ENCODE assay signal across 8 cellular contexts in genomic region chr2:210577263-210578071, GRCh38. TPM values are rescaled to one million over a fixed set of nuclear protein-coding genes. Genes with fewer than 3 reads are reported as not detected.
A peak's percentile ranks its signal among the peaks of the same experiment; 100 is the strongest.
DNase-seq lines count a peak whose midpoint lies in the region; ATAC-seq and TF ChIP-seq lines count a peak whose summit lies in the region.

No MANE protein-coding gene starts in this region.

- ATAC-seq in GM19467 (IDR thresholded peaks at IDR 0.05; ENCODE audit: unreplicated experiment) (peak; percentile 92), HG03432 (IDR thresholded peaks at IDR 0.05; ENCODE audit: unreplicated experiment) (peak; percentile 94)

- H3K4me3 Mint-ChIP-seq in mesothelial cell of epicardium = no peak overlapping the region

- DNase-seq in NCI-H1417 (lab: John Stamatoyannopoulos, UW) = peak; percentile 16 to 66 (median 29)
- DNase-seq in NCI-H1417 treated with DMSO at 0.1 percent for 48 hours (lab: John Stamatoyannopoulos, UW) = no peak
- peak; percentile 67 for DNase-seq in NCI-H82 (lab: John Stamatoyannopoulos, UW)
- DNase-seq in cerebellar cortex (ENCODE audit: low spot score) = peak; percentile 70
- no peak for DNase-seq in mesothelial cell of epicardium (ENCODE audit: low spot score in 2 of 2, unreplicated experiment in 2 of 2)
- DNase-seq in activated effector memory CD4-positive, alpha-beta T cell treated with Interleukin-2 at 50 U/mL for 16 hours = no peak

- H3K27ac Mint-ChIP-seq in mesothelial cell of epicardium = no peak overlapping the region

- H3K36me3 Mint-ChIP-seq in mesothelial cell of epicardium = no peaks in the 10 kb centered on the region

- H3K4me1 Mint-ChIP-seq in mesothelial cell of epicardium = no peaks in the 10 kb centered on the region

- peak; percentile 69 for TF ChIP-seq CTCF in mesothelial cell of epicardium (IDR thresholded peaks at IDR 0.05; ENCODE audit: unreplicated experiment)

- H3K9me3 Mint-ChIP-seq in mesothelial cell of epicardium = no peaks in the 10 kb centered on the region

- no peaks in the 10 kb centered on the region for H3K27me3 Mint-ChIP-seq in mesothelial cell of epicardium (ENCODE audit: low read depth)

RNA-seq across cellular contexts. Expression of gene CPS1, which starts 21.1 kb away (rescaled TPM):
- total RNA-seq in mesothelial cell of epicardium = 4.4 to 7.5 TPM (median 6.3 TPM) in 3 replicates

Comparison
In these comparisons a context has a peak if more than half of its experiments do, and no peak if none do; other contexts are left out.
1. DNase-seq: peak in NCI-H1417 (3 of 3), NCI-H82 (single experiment) and cerebellar cortex (single experiment); none in NCI-H1417 treated with DMSO at 0.1 percent for 48 hours (single experiment), mesothelial cell of epicardium (0 of 2) and activated effector memory CD4-positive, alpha-beta T cell treated with Interleukin-2 at 50 U/mL for 16 hours (single experiment).